ENCODE assay signal across 1 cellular context in the genomic region with DNA sequence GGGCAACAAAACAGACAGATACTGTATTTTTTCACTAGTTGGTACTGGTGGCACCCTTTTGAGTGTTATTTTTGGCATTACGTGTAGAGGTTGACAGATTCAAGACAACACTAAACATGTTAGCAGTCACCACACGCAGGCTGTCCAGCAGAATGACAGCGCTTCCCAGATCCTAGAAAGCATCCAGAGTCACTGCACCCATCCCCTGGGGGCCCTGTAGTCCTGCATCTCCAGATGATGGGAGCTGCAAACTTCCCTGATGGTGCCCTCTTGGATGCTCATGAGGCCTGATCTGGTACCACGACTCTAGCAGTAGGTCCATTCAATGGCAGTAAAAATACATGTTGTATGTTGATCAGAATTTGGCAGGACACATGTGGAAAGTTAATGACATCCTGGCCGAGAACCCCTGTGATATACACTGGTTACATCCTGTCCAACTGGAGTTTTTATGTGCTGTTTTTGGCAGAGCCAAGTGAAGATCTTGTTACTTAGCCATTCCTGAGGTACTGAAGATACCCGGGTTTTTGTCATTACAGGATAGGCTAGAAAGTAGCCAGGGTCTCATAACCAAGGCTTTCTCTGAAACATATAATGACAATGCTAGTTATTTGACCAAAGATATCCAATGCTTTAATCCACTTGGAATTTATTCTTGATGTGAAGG.
TF ChIP-seq lines count a peak whose summit lies in the region.

No MANE protein-coding gene starts in this region.

TF ChIP-seq in WTC11, 78 proteins besides CTCF, POLR2A, EP300 and RAD21:
- TF ChIP-seq, protein P1, sequence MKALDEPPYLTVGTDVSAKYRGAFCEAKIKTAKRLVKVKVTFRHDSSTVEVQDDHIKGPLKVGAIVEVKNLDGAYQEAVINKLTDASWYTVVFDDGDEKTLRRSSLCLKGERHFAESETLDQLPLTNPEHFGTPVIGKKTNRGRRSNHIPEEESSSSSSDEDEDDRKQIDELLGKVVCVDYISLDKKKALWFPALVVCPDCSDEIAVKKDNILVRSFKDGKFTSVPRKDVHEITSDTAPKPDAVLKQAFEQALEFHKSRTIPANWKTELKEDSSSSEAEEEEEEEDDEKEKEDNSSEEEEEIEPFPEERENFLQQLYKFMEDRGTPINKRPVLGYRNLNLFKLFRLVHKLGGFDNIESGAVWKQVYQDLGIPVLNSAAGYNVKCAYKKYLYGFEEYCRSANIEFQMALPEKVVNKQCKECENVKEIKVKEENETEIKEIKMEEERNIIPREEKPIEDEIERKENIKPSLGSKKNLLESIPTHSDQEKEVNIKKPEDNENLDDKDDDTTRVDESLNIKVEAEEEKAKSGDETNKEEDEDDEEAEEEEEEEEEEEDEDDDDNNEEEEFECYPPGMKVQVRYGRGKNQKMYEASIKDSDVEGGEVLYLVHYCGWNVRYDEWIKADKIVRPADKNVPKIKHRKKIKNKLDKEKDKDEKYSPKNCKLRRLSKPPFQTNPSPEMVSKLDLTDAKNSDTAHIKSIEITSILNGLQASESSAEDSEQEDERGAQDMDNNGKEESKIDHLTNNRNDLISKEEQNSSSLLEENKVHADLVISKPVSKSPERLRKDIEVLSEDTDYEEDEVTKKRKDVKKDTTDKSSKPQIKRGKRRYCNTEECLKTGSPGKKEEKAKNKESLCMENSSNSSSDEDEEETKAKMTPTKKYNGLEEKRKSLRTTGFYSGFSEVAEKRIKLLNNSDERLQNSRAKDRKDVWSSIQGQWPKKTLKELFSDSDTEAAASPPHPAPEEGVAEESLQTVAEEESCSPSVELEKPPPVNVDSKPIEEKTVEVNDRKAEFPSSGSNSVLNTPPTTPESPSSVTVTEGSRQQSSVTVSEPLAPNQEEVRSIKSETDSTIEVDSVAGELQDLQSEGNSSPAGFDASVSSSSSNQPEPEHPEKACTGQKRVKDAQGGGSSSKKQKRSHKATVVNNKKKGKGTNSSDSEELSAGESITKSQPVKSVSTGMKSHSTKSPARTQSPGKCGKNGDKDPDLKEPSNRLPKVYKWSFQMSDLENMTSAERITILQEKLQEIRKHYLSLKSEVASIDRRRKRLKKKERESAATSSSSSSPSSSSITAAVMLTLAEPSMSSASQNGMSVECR (CRISPR knock-in tag; IDR thresholded peaks at IDR 0.05; ENCODE audit: borderline replicate concordance), result no peak
- TF ChIP-seq, protein P2, sequence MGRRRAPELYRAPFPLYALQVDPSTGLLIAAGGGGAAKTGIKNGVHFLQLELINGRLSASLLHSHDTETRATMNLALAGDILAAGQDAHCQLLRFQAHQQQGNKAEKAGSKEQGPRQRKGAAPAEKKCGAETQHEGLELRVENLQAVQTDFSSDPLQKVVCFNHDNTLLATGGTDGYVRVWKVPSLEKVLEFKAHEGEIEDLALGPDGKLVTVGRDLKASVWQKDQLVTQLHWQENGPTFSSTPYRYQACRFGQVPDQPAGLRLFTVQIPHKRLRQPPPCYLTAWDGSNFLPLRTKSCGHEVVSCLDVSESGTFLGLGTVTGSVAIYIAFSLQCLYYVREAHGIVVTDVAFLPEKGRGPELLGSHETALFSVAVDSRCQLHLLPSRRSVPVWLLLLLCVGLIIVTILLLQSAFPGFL (CRISPR knock-in tag; IDR thresholded peaks at IDR 0.05; ENCODE audit: borderline replicate concordance), result no peak
- TF ChIP-seq NFE2L1 (CRISPR knock-in tag; IDR thresholded peaks at IDR 0.05), result no peak
